Comparison of ENCODE assay signal across 10 cellular contexts in the genomic region with DNA sequence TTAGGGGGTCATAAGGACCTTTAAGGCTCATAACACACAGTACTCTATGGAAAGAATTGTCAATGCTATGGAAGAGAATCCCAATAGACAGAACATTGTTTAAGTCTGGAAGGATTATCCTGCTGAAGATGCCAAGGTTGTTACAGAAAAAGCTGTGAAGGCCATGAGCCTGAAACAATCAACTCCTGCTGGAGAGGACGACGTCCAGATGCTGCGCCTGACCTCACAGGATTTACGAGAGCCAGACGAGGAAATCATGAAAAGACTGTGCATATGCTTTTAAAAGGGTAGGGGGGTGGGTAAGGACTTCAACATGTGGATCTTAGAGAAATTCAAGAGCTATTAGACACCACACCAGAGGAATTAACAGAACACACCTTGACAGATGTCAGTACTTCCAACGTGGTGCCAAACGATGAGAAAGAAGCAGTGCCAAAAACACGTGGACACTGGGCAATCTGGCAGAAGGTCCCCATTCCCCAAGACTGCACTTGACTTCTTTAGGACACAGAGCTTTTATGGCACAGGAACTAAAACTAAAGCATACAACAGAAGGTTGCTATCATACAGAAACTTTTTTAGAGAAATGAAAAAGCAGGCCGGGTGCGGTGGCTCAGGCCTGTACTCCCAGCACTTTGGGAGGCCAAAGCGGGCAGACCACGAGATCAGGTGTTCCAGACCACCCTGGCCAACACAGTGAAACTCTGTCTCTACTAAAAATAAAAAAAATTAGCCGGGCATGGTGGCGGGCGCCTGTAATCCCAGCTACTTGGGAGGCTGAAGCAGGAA. TPM values are rescaled to one million over a fixed set of nuclear protein-coding genes. Genes with fewer than 3 reads are reported as not detected.
DNase-seq lines count a peak whose midpoint lies in the region; ATAC-seq and TF ChIP-seq lines count a peak whose summit lies in the region.
"Had no signal": no experiment of that assay in that cellular context is flagged by ENCODE, and none has a peak within 500 bp of the region (broad histone marks: within the 10 kb centered on the region; RNA-seq: fewer than 3 reads in every experiment).

No MANE protein-coding gene starts in this region.

- intact Hi-C loops in activated CD4-positive, alpha-beta T cell treated with anti-CD3 and anti-CD28 coated beads, Interleukin-2, amount 10 ng/mL, durations not matched to agents 24 days and 14 days (cut with micrococcal nuclease), result no loop called here
- intact Hi-C loops in lower lobe of right lung (cut with DNase I), result no loop called here

- DNase-seq in activated CD4-positive, alpha-beta T cell treated with anti-CD3 and anti-CD28 coated beads, Interleukin-2, amount 10 ng/mL, durations not matched to agents 24 days and 14 days, result no peak
- DNase-seq in activated CD4-positive, alpha-beta T cell treated with anti-CD3 and anti-CD28 coated beads for 4 hours, result no peak
- no peak for DNase-seq in lower lobe of right lung
- no peak for DNase-seq in hepatic stellate cell (ENCODE audit: low spot score)
- DNase-seq in NCI-H526 treated with DMSO at 0.1 percent for 48 hours (lab: John Stamatoyannopoulos, UW), result no peak
- no peak for DNase-seq in GOT3 (lab: John Stamatoyannopoulos, UW)
- DNase-seq: right lobe of liver had no signal

- no peaks in the 10 kb centered on the region for H3K27me3 ChIP-seq in lower lobe of right lung (ENCODE audit: low read depth)
- H3K27me3 ChIP-seq: right lobe of liver had no signal

- H3K4me1 ChIP-seq in lower lobe of right lung, result peaks cover 55% of the 10 kb centered on the region

- H3K27ac ChIP-seq in VCaP (peak overlapping the region; percentile 77), lower lobe of right lung (peak overlapping the region; percentile 51), temporal lobe (ENCODE audit: low read depth, low read length) (peak overlapping the region; percentile 47)
- H3K27ac ChIP-seq: KMS-11, right lobe of liver had no signal

- H3K4me3 Mint-ChIP-seq in activated CD4-positive, alpha-beta T cell treated with anti-CD3 and anti-CD28 coated beads, Interleukin-2, amount 10 ng/mL, durations not matched to agents 24 days and 14 days, result no peak overlapping the region

- H3K9me3 ChIP-seq in lower lobe of right lung, result no peaks in the 10 kb centered on the region
- H3K9me3 ChIP-seq: right lobe of liver had no signal

- H3K36me3 ChIP-seq in lower lobe of right lung, result no peaks in the 10 kb centered on the region
- H3K36me3 ChIP-seq: right lobe of liver had no signal

- peaks cover 15% of the 10 kb centered on the region for H3K36me3 Mint-ChIP-seq in activated CD4-positive, alpha-beta T cell treated with anti-CD3 and anti-CD28 coated beads, Interleukin-2, amount 10 ng/mL, durations not matched to agents 24 days and 14 days (ENCODE audit: low read depth)

- ATAC-seq in lower lobe of right lung, result no peak

- no peaks in the 10 kb centered on the region for H3K9me3 Mint-ChIP-seq in activated CD4-positive, alpha-beta T cell treated with anti-CD3 and anti-CD28 coated beads, Interleukin-2, amount 10 ng/mL, durations not matched to agents 24 days and 14 days

- H3K4me3 ChIP-seq in lower lobe of right lung, result no peak overlapping the region
- H3K4me3 ChIP-seq: right lobe of liver had no signal

- peak overlapping the region; percentile 49 for H3K27ac Mint-ChIP-seq in activated CD4-positive, alpha-beta T cell treated with anti-CD3 and anti-CD28 coated beads, Interleukin-2, amount 10 ng/mL, durations not matched to agents 24 days and 14 days

- no peaks in the 10 kb centered on the region for H3K27me3 Mint-ChIP-seq in activated CD4-positive, alpha-beta T cell treated with anti-CD3 and anti-CD28 coated beads, Interleukin-2, amount 10 ng/mL, durations not matched to agents 24 days and 14 days

- no peak for TF ChIP-seq CTCF in VCaP (conservative IDR thresholded peaks at IDR 0.05)
- TF ChIP-seq CTCF in lower lobe of right lung (IDR thresholded peaks at IDR 0.05), result no peak

- H3K4me1 Mint-ChIP-seq in activated CD4-positive, alpha-beta T cell treated with anti-CD3 and anti-CD28 coated beads, Interleukin-2, amount 10 ng/mL, durations not matched to agents 24 days and 14 days, result peaks cover 13% of the 10 kb centered on the region

RNA-seq across cellular contexts. Expression of gene GNB1, which starts 43.2 kb away (rescaled TPM):
- 403 and 422 TPM in 2 replicates for total RNA-seq in activated CD4-positive, alpha-beta T cell treated with anti-CD3 and anti-CD28 coated beads, Interleukin-2, amount 10 ng/mL, durations not matched to agents 24 days and 14 days
- total RNA-seq in lower lobe of right lung (341 TPM), temporal lobe (236 TPM)
